ENCODE assay signal across 7 cellular contexts in genomic region chr19:20248258-20248657, GRCh38.
A peak's percentile ranks its signal among the peaks of the same experiment; 100 is the strongest.
DNase-seq lines count a peak whose midpoint lies in the region; ATAC-seq and TF ChIP-seq lines count a peak whose summit lies in the region.
"Not testable (repeated sequence)": the region's sequence is repeated elsewhere in the genome, so short reads cannot be mapped to it uniquely, and the experiment has no call there.

No MANE protein-coding gene starts in this region.

- not testable (repeated sequence) for TF ChIP-seq CTCF in GM23338 (conservative IDR thresholded peaks at IDR 0.05; ENCODE audit: low read depth in 2 of 2); OCI-LY7 (conservative IDR thresholded peaks at IDR 0.05; ENCODE audit: low read length); endodermal cell (conservative IDR thresholded peaks at IDR 0.05); left lung (IDR thresholded peaks at IDR 0.05); neural progenitor cell (IDR thresholded peaks at IDR 0.05); upper lobe of left lung (IDR thresholded peaks at IDR 0.05)

- H3F3A ChIP-seq in GM23338 (replicated peaks; ENCODE audit: low read depth); neural progenitor cell (ENCODE audit: low read depth): not testable (repeated sequence)

- H3K27ac Mint-ChIP-seq in GM23338 (peak overlapping the region; percentile 55; the same call in 1 of the 2 replicates), endodermal cell (peak overlapping the region; percentile 89)
- not testable (repeated sequence) for H3K27ac Mint-ChIP-seq in neural progenitor cell

- H2AFZ ChIP-seq in GM23338; neural progenitor cell (replicated peaks): not testable (repeated sequence)
- H2AFZ ChIP-seq in OCI-LY7 (ENCODE audit: low read length): peak overlapping the region; percentile 79

- not testable (repeated sequence) for H3K4me3 Mint-ChIP-seq in GM23338, endodermal cell, neural progenitor cell

- TF ChIP-seq EP300 in upper lobe of left lung (IDR thresholded peaks at IDR 0.05): not testable (repeated sequence)

- intact Hi-C loops in OCI-LY7 (cut with micrococcal nuclease; ENCODE audit: unreplicated experiment): loop anchor here (10.0 kb wide), 1 partner anchor 253 kb away; no protein-coding TSS in a partner anchor
- intact Hi-C loops in left lung (cut with DNase I): not testable (repeated sequence)

- H3K27me3 ChIP-seq in GM23338 (ENCODE audit: insufficient read depth); endodermal cell (ENCODE audit: control insufficient read depth, insufficient read depth, low read length, poor library complexity, severe bottlenecking); left lung; neural progenitor cell; upper lobe of left lung: not testable (repeated sequence)

- not testable (repeated sequence) for H3K9me3 ChIP-seq in OCI-LY7 (ENCODE audit: low read length); left lung; neural progenitor cell (ENCODE audit: low read depth); upper lobe of left lung
- H3K9me3 ChIP-seq in endodermal cell (ENCODE audit: control insufficient read depth, low read length): peaks cover 44% of the 10 kb centered on the region

- POLR2A ChIA-PET in OCI-LY7 (lab: Charles Lee): interaction anchor here (0.6 kb wide), 1 partner anchor 50 kb away, joined by 3 read pairs; no protein-coding TSS in a partner anchor

- CTCF ChIA-PET in OCI-LY7 (lab: Charles Lee; ENCODE audit: unreplicated experiment): not testable (repeated sequence)

- peak; percentile 64 for DNase-seq in GM23338 (ENCODE audit: low spot score)
- peak; percentile 12 to 20 for DNase-seq in NCI-H524 (lab: John Stamatoyannopoulos, UW)
- not testable (repeated sequence) for DNase-seq in OCI-LY7 (ENCODE audit: low spot score); left lung
- peak; percentile 83 for DNase-seq in endodermal cell
- peak; percentile 38 for DNase-seq in neural progenitor cell (ENCODE audit: low spot score)
- DNase-seq in upper lobe of left lung: peak in 1 of 2 donors; percentile 40

- whole genome bisulfite sequencing in endodermal cell (ENCODE audit: insufficient coverage in 1 of 2, insufficient read length in 1 of 2), 2 experiments: 56% methylated on average over 2 of the region's 2 CpGs; no CpG with 5 or more reads in 1 of the 2 experiments
- WGBS in upper lobe of left lung, 2 donors: 38 to 63% methylated on average over 2 of the region's 2 CpGs

- H3K4me2 ChIP-seq in GM23338: peak overlapping the region; percentile 18; the same call in 1 of the 2 replicates
- H3K4me2 ChIP-seq in OCI-LY7 (ENCODE audit: low read length): not testable (repeated sequence)
- H3K4me2 ChIP-seq in neural progenitor cell: peak overlapping the region; percentile 29

- not testable (repeated sequence) for H3K36me3 Mint-ChIP-seq in GM23338 (ENCODE audit: low read depth); neural progenitor cell
- H3K36me3 Mint-ChIP-seq in endodermal cell (ENCODE audit: low read depth): peaks cover 21% of the 10 kb centered on the region

- not testable (repeated sequence) for H3K79me2 ChIP-seq in GM23338 (replicated peaks; ENCODE audit: insufficient read depth); OCI-LY7 (ENCODE audit: insufficient read depth, low read depth, low read length); neural progenitor cell (ENCODE audit: low read depth)

- H4K20me1 ChIP-seq in GM23338 (replicated peaks; ENCODE audit: insufficient read depth); OCI-LY7 (ENCODE audit: insufficient read depth, low read length); neural progenitor cell (ENCODE audit: low read depth): not testable (repeated sequence)

- ATAC-seq in GM23338 (peak; percentile 87), left lung (peak; percentile 82), upper lobe of left lung (ENCODE audit: low FRiP score in 2 of 2) (peak; percentile 41 to 72)

- H3K27me3 Mint-ChIP-seq in GM23338 (ENCODE audit: insufficient read depth, low read depth, poor library complexity); endodermal cell (ENCODE audit: insufficient read depth); neural progenitor cell (ENCODE audit: insufficient read depth, low read depth): not testable (repeated sequence)

- BruUV-seq in OCI-LY7 (replicated peaks; lab: Mats Ljungman, UMichigan): not testable (repeated sequence)

- not testable (repeated sequence) for H3K4me3 ChIP-seq in GM23338; OCI-LY7 (ENCODE audit: low read depth, low read length, poor library complexity, severe bottlenecking); left lung; neural progenitor cell; upper lobe of left lung
- H3K4me3 ChIP-seq in endodermal cell (ENCODE audit: low read length): peak overlapping the region; percentile 32

- H3K4me1 ChIP-seq in GM23338 (ENCODE audit: insufficient read depth) (peaks cover 36% of the 10 kb centered on the region), OCI-LY7 (ENCODE audit: insufficient read depth, low read length, poor library complexity, severe bottlenecking) (peaks cover 12% of the 10 kb centered on the region), neural progenitor cell (peaks cover 10% of the 10 kb centered on the region), upper lobe of left lung (peaks cover 0 to 15% (median 5%) of the 10 kb centered on the region in 4 donors)
- H3K4me1 ChIP-seq in endodermal cell (ENCODE audit: control insufficient read depth, insufficient read depth, low read length); left lung: not testable (repeated sequence)

- not testable (repeated sequence) for TF ChIP-seq POLR2A in upper lobe of left lung (IDR thresholded peaks at IDR 0.05)

- peaks cover 36% of the 10 kb centered on the region for H3K4me1 Mint-ChIP-seq in GM23338
- H3K4me1 Mint-ChIP-seq in endodermal cell: peaks cover 40% of the 10 kb centered on the region
- not testable (repeated sequence) for H3K4me1 Mint-ChIP-seq in neural progenitor cell

- not testable (repeated sequence) for H3K36me3 ChIP-seq in GM23338 (ENCODE audit: insufficient read depth); OCI-LY7 (ENCODE audit: insufficient read depth, low read length); endodermal cell (ENCODE audit: control insufficient read depth, insufficient read depth, low read length); left lung; neural progenitor cell; upper lobe of left lung

- not testable (repeated sequence) for H3K9ac ChIP-seq in endodermal cell (ENCODE audit: extremely low read depth, low read length, poor library complexity, severe bottlenecking); neural progenitor cell

- H3K9me2 ChIP-seq in GM23338 (ENCODE audit: insufficient read depth); OCI-LY7 (ENCODE audit: insufficient read depth, low read length): not testable (repeated sequence)

- not testable (repeated sequence) for H3K27ac ChIP-seq in GM23338 (ENCODE audit: low read depth); endodermal cell (ENCODE audit: low read depth, low read length); left lung; neural progenitor cell
- H3K27ac ChIP-seq in OCI-LY7 (ENCODE audit: low read depth, low read length, poor library complexity, severe bottlenecking) (peak overlapping the region; percentile 15), upper lobe of left lung (peak overlapping the region in 3 of 4 donors; percentile 19 to 52 (median 40))

- not testable (repeated sequence) for H3K9me3 Mint-ChIP-seq in GM23338
- peaks cover 20% of the 10 kb centered on the region for H3K9me3 Mint-ChIP-seq in endodermal cell
- H3K9me3 Mint-ChIP-seq in neural progenitor cell: peaks cover 36% of the 10 kb centered on the region
